26 cellular contexts compared by ENCODE assay signal in genomic region chr6:111047244-111047643, GRCh38. TPM values are rescaled to one million over a fixed set of nuclear protein-coding genes. Genes with fewer than 3 reads are reported as not detected.
A peak's percentile ranks its signal among the peaks of the same experiment; 100 is the strongest.
DNase-seq lines count a peak whose midpoint lies in the region; ATAC-seq, FAIRE-seq and TF ChIP-seq lines count a peak whose summit lies in the region.
"Had no signal": no experiment of that assay in that cellular context is flagged by ENCODE, and none has a peak within 500 bp of the region (broad histone marks: within the 10 kb centered on the region; RNA-seq: fewer than 3 reads in every experiment).

No MANE protein-coding gene starts in this region.

- TF ChIP-seq POLR2A in H1 (IDR thresholded peaks at IDR 0.05; ENCODE audit: control extremely low read depth in 1 of 2, low read depth in 2 of 2, low read length in 2 of 2), result no peak

- H3K27ac ChIP-seq in H1 (ENCODE audit: low read depth, low read length) (no peak overlapping the region), OCI-LY7 (ENCODE audit: low read depth, low read length, poor library complexity, severe bottlenecking) (no peak overlapping the region)
- H3K27ac ChIP-seq: A549; BLaER1 treated with 17β-estradiol and CSF1 and Interleukin-3, amounts not matched to agents 10 nM and 100 nM; GM23248 had no signal

- TF ChIP-seq CTCF in Loucy (conservative IDR thresholded peaks at IDR 0.05; ENCODE audit: low read length) (no peak), H1 (IDR thresholded peaks at IDR 0.05; ENCODE audit: control extremely low read depth in 1 of 3, insufficient read depth in 1 of 3, low read depth in 1 of 3, low read length in 3 of 3) (no peak), omental fat pad (IDR thresholded peaks at IDR 0.05) (no peak), OCI-LY7 (conservative IDR thresholded peaks at IDR 0.05; ENCODE audit: low read length) (no peak)

- H2BK12ac ChIP-seq in H1 (ENCODE audit: low read depth, low read length), result no peak overlapping the region

- TF ChIP-seq RAD21 in H1 (IDR thresholded peaks at IDR 0.05 in 1 of 2, conservative IDR thresholded peaks at IDR 0.05 in 1 of 2; ENCODE audit: low read depth in 2 of 2, low read length in 2 of 2), result no peak

- no peak for DNase-seq in H1 (ENCODE audit: low read depth in 1 of 2, low spot score in 2 of 2)
- DNase-seq in omental fat pad (ENCODE audit: low spot score), result no peak
- no peak for DNase-seq in glomerular visceral epithelial cell (ENCODE audit: extremely low spot score)
- no peak for DNase-seq in OCI-LY7 (ENCODE audit: low spot score)
- DNase-seq in immature natural killer cell, result no peak
- DNase-seq: 8988T; ACHN; AML-193; BE2C; CD4-positive, alpha-beta T cell; CD8-positive, alpha-beta memory T cell; DMS 273 treated with DMSO at 0.1 percent for 48 hours; DMS79; EL; GDM1; GM23248; HFFc6 had no signal

- H3K27me3 ChIP-seq in Loucy (ENCODE audit: insufficient read depth, low read length, poor library complexity, severe bottlenecking) (no peaks in the 10 kb centered on the region), H1 (replicated peaks in 1 of 4; ENCODE audit: control insufficient read depth in 3 of 4, extremely low read depth in 1 of 4, insufficient read depth in 3 of 4, low read length in 3 of 4) (no peaks in the 10 kb centered on the region; a peak in 1 of 7 replicates)
- H3K27me3 ChIP-seq: BE2C; BLaER1 treated with 17β-estradiol and CSF1 and Interleukin-3, amounts not matched to agents 10 nM and 100 nM had no signal

- H3K4me3 Mint-ChIP-seq in immature natural killer cell, result no peak overlapping the region
- H3K4me3 Mint-ChIP-seq: CD14-positive monocyte; CD4-positive, alpha-beta T cell; CD8-positive, alpha-beta memory T cell; HFFc6 had no signal

- H3K79me2 ChIP-seq in Loucy (ENCODE audit: insufficient read depth, low read length) (no peaks in the 10 kb centered on the region), H1 (ENCODE audit: control insufficient read depth in 1 of 2, insufficient read depth in 2 of 2, low read length in 2 of 2) (no peaks in the 10 kb centered on the region), OCI-LY7 (ENCODE audit: insufficient read depth, low read depth, low read length) (no peaks in the 10 kb centered on the region)

- H3K4me1 ChIP-seq in Loucy (ENCODE audit: insufficient read depth, low read length, poor library complexity, severe bottlenecking) (peaks cover 14% of the 10 kb centered on the region), H1 (replicated peaks in 1 of 4; ENCODE audit: control insufficient read depth in 3 of 4, insufficient read depth in 4 of 4, low read length in 3 of 4) (no peaks in the 10 kb centered on the region), OCI-LY7 (ENCODE audit: insufficient read depth, low read length, poor library complexity, severe bottlenecking) (no peaks in the 10 kb centered on the region)
- H3K4me1 ChIP-seq: BE2C had no signal

- H4K91ac ChIP-seq in H1 (replicated peaks; ENCODE audit: insufficient read length, low read length), result no peak overlapping the region

- H3K79me1 ChIP-seq in H1 (ENCODE audit: low read depth, low read length), result no peaks in the 10 kb centered on the region

- no peak overlapping the region for H3K56ac ChIP-seq in H1 (replicated peaks; ENCODE audit: insufficient read length, low read depth, low read length)

- H3K23ac ChIP-seq in H1 (ENCODE audit: insufficient read length), result no peak overlapping the region

- H2BK5ac ChIP-seq in H1 (ENCODE audit: low read depth, low read length), result no peak overlapping the region

- no peak overlapping the region for H4K5ac ChIP-seq in H1 (ENCODE audit: insufficient read length, low read depth, low read length)

- CTCF ChIA-PET in H1 (lab: Charles Lee; ENCODE audit: partially characterized antibody) (interaction anchor here (1.3 to 2.2 kb wide), 4 partner anchors 10 to 162 kb away, joined by 4 to 5 read pairs (median 4); no protein-coding TSS in a partner anchor), OCI-LY7 (lab: Charles Lee; ENCODE audit: unreplicated experiment) (no interaction called here)

- H3K36me3 Mint-ChIP-seq in immature natural killer cell, result no peaks in the 10 kb centered on the region
- H3K36me3 Mint-ChIP-seq: CD14-positive monocyte; CD8-positive, alpha-beta memory T cell had no signal

- intact Hi-C loops in OCI-LY7 (cut with micrococcal nuclease; ENCODE audit: unreplicated experiment), result no loop called here

- no peaks in the 10 kb centered on the region for H3F3A ChIP-seq in Loucy (ENCODE audit: low read depth)

- H4K8ac ChIP-seq in H1 (ENCODE audit: extremely low read depth, insufficient read depth, low read length), result no peak overlapping the region

- H3K9me3 Mint-ChIP-seq in immature natural killer cell, result no peaks in the 10 kb centered on the region
- H3K9me3 Mint-ChIP-seq: CD14-positive monocyte; CD4-positive, alpha-beta T cell; HFFc6 had no signal

- H3K9ac ChIP-seq in Loucy (ENCODE audit: low read depth, low read length, poor library complexity, severe bottlenecking) (no peak overlapping the region), H1 (replicated peaks in 1 of 4; ENCODE audit: extremely low read depth in 1 of 4, low read depth in 3 of 4, low read length in 3 of 4) (no peak overlapping the region)
- H3K9ac ChIP-seq: BLaER1 treated with 17β-estradiol and CSF1 and Interleukin-3, amounts not matched to agents 10 nM and 100 nM; GM23248 had no signal

- no peak for TF ChIP-seq EP300 in H1 (IDR thresholded peaks at IDR 0.05; ENCODE audit: borderline replicate concordance in 1 of 2, low read depth in 2 of 2, low read length in 2 of 2)

- H3K9me2 ChIP-seq in Loucy (replicated peaks; ENCODE audit: low read depth, low read length) (no peaks in the 10 kb centered on the region), OCI-LY7 (ENCODE audit: insufficient read depth, low read length) (0 out of 2 replicates have a peak, but pooled peaks cover 2% of the 10 kb centered on the region)

- no peak overlapping the region for H3K27ac Mint-ChIP-seq in immature natural killer cell
- H3K27ac Mint-ChIP-seq: CD14-positive monocyte; CD4-positive, alpha-beta T cell; HFFc6 had no signal

- no TSS peak for BruUV-seq in OCI-LY7 (replicated peaks; lab: Mats Ljungman, UMichigan)

- no peaks in the 10 kb centered on the region for H3K4me1 Mint-ChIP-seq in immature natural killer cell
- H3K4me1 Mint-ChIP-seq: CD8-positive, alpha-beta memory T cell had no signal

- H3K36me3 ChIP-seq in Loucy (ENCODE audit: insufficient read depth, low read length) (no peaks in the 10 kb centered on the region), H1 (ENCODE audit: control insufficient read depth in 2 of 4, insufficient read depth in 4 of 4, low read length in 3 of 4) (no peaks in the 10 kb centered on the region), OCI-LY7 (ENCODE audit: insufficient read depth, low read length) (no peaks in the 10 kb centered on the region)
- H3K36me3 ChIP-seq: BE2C; BLaER1 treated with 17β-estradiol and CSF1 and Interleukin-3, amounts not matched to agents 10 nM and 100 nM; HAP-1 had no signal

- ATAC-seq in omental fat pad (ENCODE audit: low FRiP score), result peak; percentile 14
- ATAC-seq: A549, GM12878 had no signal

- H2BK15ac ChIP-seq in H1 (ENCODE audit: low read length), result no peak overlapping the region

- peaks cover 0 to 4% (median 3%) of the 10 kb centered on the region in 3 donors for H3K27me3 Mint-ChIP-seq in immature natural killer cell (ENCODE audit: low read depth in 3 of 3)
- H3K27me3 Mint-ChIP-seq: CD4-positive, alpha-beta T cell had no signal

- no peak overlapping the region for H3K4me3 ChIP-seq in Loucy (ENCODE audit: low read length, poor library complexity, severe bottlenecking)
- H3K4me3 ChIP-seq in H1 (ENCODE audit: extremely low read depth in 1 of 4, insufficient read depth in 2 of 4, low read depth in 3 of 4, low read length in 4 of 4), result no peak overlapping the region
- no peak overlapping the region for H3K4me3 ChIP-seq in OCI-LY7 (ENCODE audit: low read depth, low read length, poor library complexity, severe bottlenecking)
- H3K4me3 ChIP-seq: A549; BLaER1 treated with 17β-estradiol and CSF1 and Interleukin-3, amounts not matched to agents 10 nM and 100 nM; GM12878; GM23248; HAP-1 had no signal

- H2BK120ac ChIP-seq in H1 (replicated peaks; ENCODE audit: low read depth, low read length), result no peak overlapping the region

- H2AK5ac ChIP-seq in H1 (ENCODE audit: low read depth, low read length), result no peak overlapping the region

- H2AFZ ChIP-seq in Loucy (ENCODE audit: low read length) (peak overlapping the region; percentile 85), H1 (ENCODE audit: low read length) (0 out of 2 replicates have a peak overlapping the region, but pooled peaks have one; percentile 31), OCI-LY7 (ENCODE audit: low read length) (no peak overlapping the region)
- H2AFZ ChIP-seq: GM23248 had no signal

- H3K4me2 ChIP-seq in Loucy (ENCODE audit: low read depth, low read length, poor library complexity, severe bottlenecking), result no peak overlapping the region
- no peak overlapping the region for H3K4me2 ChIP-seq in H1 (ENCODE audit: insufficient read depth in 1 of 2, low read depth in 2 of 2, low read length in 2 of 2)
- no peak overlapping the region for H3K4me2 ChIP-seq in OCI-LY7 (ENCODE audit: low read length)
- H3K4me2 ChIP-seq: A549; BLaER1 treated with 17β-estradiol and CSF1 and Interleukin-3, amounts not matched to agents 10 nM and 100 nM had no signal

- H3K9me3 ChIP-seq in Loucy (ENCODE audit: insufficient read depth, low read depth, low read length) (no peaks in the 10 kb centered on the region), H1 (ENCODE audit: insufficient read depth in 2 of 2, low read depth in 1 of 2, low read length in 1 of 2) (no peaks in the 10 kb centered on the region), OCI-LY7 (ENCODE audit: low read length) (no peaks in the 10 kb centered on the region)
- H3K9me3 ChIP-seq: A549; BE2C; BLaER1 treated with 17β-estradiol and CSF1 and Interleukin-3, amounts not matched to agents 10 nM and 100 nM; HAP-1 had no signal

- no peak for FAIRE-seq in H1 (lab: Jason Lieb, UNC)
- FAIRE-seq: A549, D721Med, GM19239, H54 had no signal

- no peak overlapping the region for H3K14ac ChIP-seq in H1 (ENCODE audit: insufficient read length)

- no peaks in the 10 kb centered on the region for H4K20me1 ChIP-seq in Loucy (ENCODE audit: insufficient read depth, low read length, poor library complexity, severe bottlenecking)
- H4K20me1 ChIP-seq in H1 (replicated peaks in 1 of 2; ENCODE audit: control insufficient read depth in 1 of 2, insufficient read depth in 2 of 2, low read length in 2 of 2), result no peaks in the 10 kb centered on the region
- H4K20me1 ChIP-seq in OCI-LY7 (ENCODE audit: insufficient read depth, low read length), result no peaks in the 10 kb centered on the region
- H4K20me1 ChIP-seq: BLaER1 treated with 17β-estradiol and CSF1 and Interleukin-3, amounts not matched to agents 10 nM and 100 nM had no signal

- POLR2A ChIA-PET in H1 (lab: Charles Lee; ENCODE audit: partially characterized antibody), result interaction anchor here (1.0 kb wide), 1 partner anchor 15 kb away, joined by 3 read pairs; no protein-coding TSS in a partner anchor
- POLR2A ChIA-PET in OCI-LY7 (lab: Charles Lee), result interaction anchor here (0.5 kb wide), 1 partner anchor 1450 kb away, joined by 3 read pairs; no protein-coding TSS in a partner anchor

- no peak overlapping the region for H2BK20ac ChIP-seq in H1 (ENCODE audit: low read length)

- no peak overlapping the region for H3K18ac ChIP-seq in H1 (ENCODE audit: extremely low read depth, low read length)

- no peak overlapping the region for H3K4ac ChIP-seq in H1 (replicated peaks; ENCODE audit: insufficient read length, low read depth, low read length)

- no peaks in the 10 kb centered on the region; the same call in 1 of the 2 replicates for H3K23me2 ChIP-seq in H1 (ENCODE audit: low read depth, low read length)

- WGBS in H1 (ENCODE audit: extremely low coverage in 1 of 2, insufficient coverage in 1 of 2, insufficient read length in 1 of 2, insufficient replicate concordance in 2 of 2, low coverage in 1 of 2, low lambda C conversion rate in 2 of 2, missing lambda C conversion rate in 1 of 2), 2 experiments, result 94% methylated on average over 8 of the region's 8 CpGs; no CpG with 5 or more reads in 1 of the 2 experiments

RNA-seq across cellular contexts. Expression of gene SLC16A10, which starts 40.1 kb away (rescaled TPM):
- total RNA-seq in H1 (2021; fragmentation: NEBNext Ultra II Directional; extraction: Animal tissue kit (Norgen Biotek cat#: 25700)), result 16.9 and 18.6 TPM in 2 replicates
- 14.6 and 23.2 TPM in 2 replicates for polyA plus RNA-seq in H1 (2011; rRNA removed)
- 10.5 TPM for polyA plus RNA-seq in H1 (2011; cell fraction: cytosol; rRNA removed)
- 6.5 TPM for polyA plus RNA-seq in H1 (2011; cell fraction: nucleus; rRNA removed)
- 7.9 to 9.1 TPM (median 8.7 TPM) in 4 replicates for polyA plus RNA-seq in H1 (2012, experiment 1 of 2)
- polyA plus RNA-seq in H1 (2012, experiment 2 of 2), result 6.6 TPM
- polyA plus RNA-seq in H1 (2013, experiment 1 of 2), result 20.1 TPM
- 23.7 TPM for polyA plus RNA-seq in H1 (2013, experiment 2 of 2)
- polyA minus RNA-seq in H1 (2011; rRNA and poly(A)+ RNA removed), result 29.9 and 30.4 TPM in 2 replicates
- 8.7 TPM for polyA minus RNA-seq in H1 (2011; cell fraction: cytosol; rRNA and poly(A)+ RNA removed)
- 25.1 TPM for polyA minus RNA-seq in H1 (2011; cell fraction: nucleus; rRNA and poly(A)+ RNA removed)
- 10 to 100 TPM in 3 of 4 donors, 1 to 10 TPM in 1; 1.1 to 70.5 (median 19.6) TPM for total RNA-seq in omental fat pad
- total RNA-seq in OCI-LY7 (2014; rRNA removed; shearing (Covaris generic)), result not detected in 2 replicates
- total RNA-seq in OCI-LY7 (2022), result not detected in 2 replicates
- not detected for polyA plus RNA-seq in immature natural killer cell
- total RNA-seq: GM23248, HFFc6 had no signal
- polyA plus RNA-seq: GM23248 had no signal
